Comparison of ENCODE assay signal across 16 cellular contexts in genomic region chr14:95341564-95341963, GRCh38.
"Had no signal": no experiment of that assay in that cellular context is flagged by ENCODE, and none has a peak within 500 bp of the region (broad histone marks: within the 10 kb centered on the region; RNA-seq: fewer than 3 reads in every experiment).

No MANE protein-coding gene starts in this region.

- ATAC-seq: activated CD8-positive, alpha-beta T cell treated with anti-CD3 and anti-CD28 coated beads for 36 hours; esophagus mucosa; gastrocnemius medialis; lower lobe of right lung; stimulated activated naive CD8-positive, alpha-beta T cell treated with anti-CD3 and anti-CD28 coated beads, Interleukin-15, amount 100 ng/mL, for 72 hours had no signal

- H3K4me1 ChIP-seq: gastrocnemius medialis, lower lobe of right lung had no signal

- H3K4me3 ChIP-seq: coronary artery, gastrocnemius medialis, lower lobe of right lung, suprapubic skin had no signal

- DNase-seq: activated CD4-positive, alpha-beta T cell treated with anti-CD3 and anti-CD28 coated beads, Interleukin-2, amount 10 ng/mL, durations not matched to agents 24 days and 14 days; activated CD8-positive, alpha-beta T cell treated with anti-CD3 and anti-CD28 coated beads for 36 hours; activated naive CD4-positive, alpha-beta T cell treated with Interleukin-2 at 50 U/mL for 16 hours; activated naive CD8-positive, alpha-beta T cell treated with anti-CD3 and anti-CD28 coated beads, Interleukin-2, amount 10 ng/mL, durations not matched to agents 7 days and 5 days; activated T-cell treated with anti-CD3 and anti-CD28 coated beads, Interleukin-2, amount 50 U/mL, for 1 hour; gastrocnemius medialis; lower lobe of right lung; posterior cingulate gyrus; retina; stimulated activated CD4-positive, alpha-beta T cell treated with anti-CD3 and anti-CD28 coated beads, Interleukin-2, amount 100 ng/mL, for 48 hours; stimulated activated naive CD8-positive, alpha-beta T cell treated with anti-CD3 and anti-CD28 coated beads, Interleukin-15, amount 100 ng/mL, for 72 hours; T-helper 1 cell; T-helper 9 cell had no signal

- H3K9me3 ChIP-seq: gastrocnemius medialis, lower lobe of right lung, suprapubic skin had no signal

- H3K27ac ChIP-seq: coronary artery, gastrocnemius medialis, lower lobe of right lung, suprapubic skin had no signal

- H3K36me3 ChIP-seq: gastrocnemius medialis, lower lobe of right lung, suprapubic skin had no signal
